In genomic region chr6:43862925-43863324, GRCh38 we compare ENCODE assay signal across 19 cellular contexts.
"Had no signal": no experiment of that assay in that cellular context is flagged by ENCODE, and none has a peak within 500 bp of the region (broad histone marks: within the 10 kb centered on the region; RNA-seq: fewer than 3 reads in every experiment).

No MANE protein-coding gene starts in this region.

- H3K4me3 ChIP-seq: dorsolateral prefrontal cortex, esophagus muscularis mucosa, gastrocnemius medialis, heart right ventricle, ovary, right atrium auricular region, tibial artery, upper lobe of left lung, uterus had no signal

- H3K4me1 ChIP-seq: esophagus muscularis mucosa, gastrocnemius medialis, heart right ventricle, right atrium auricular region, tibial artery, upper lobe of left lung had no signal

- H3K27me3 ChIP-seq: gastrocnemius medialis, ovary, right atrium auricular region, upper lobe of left lung, uterus had no signal

- H3K9me3 ChIP-seq: esophagus muscularis mucosa, gastrocnemius medialis, heart right ventricle, ovary, right atrium auricular region, tibial artery, upper lobe of left lung, uterus had no signal

- DNase-seq: cortex of kidney; effector memory CD4-positive, alpha-beta T cell; gastrocnemius medialis; heart right ventricle; hypothalamus; kidney glomerular epithelial cell; natural killer cell; ovary; small intestine; stimulated activated CD4-positive, alpha-beta T cell treated with anti-CD3 and anti-CD28 coated beads, Interleukin-12 subunit alpha, Interleukin-12 subunit beta, amount 100 ng/mL, for 4 hours; stimulated activated naive CD4-positive, alpha-beta T cell treated with Interleukin-2 at 50 U/mL for 16 hours; tibial artery; upper lobe of left lung; uterus had no signal

- ATAC-seq: gastrocnemius medialis, heart right ventricle, left lobe of liver, natural killer cell had no signal

- H3K27ac ChIP-seq: dorsolateral prefrontal cortex, epithelial cell of prostate, esophagus muscularis mucosa, gastrocnemius medialis, heart right ventricle, ovary, right atrium auricular region, tibial artery, upper lobe of left lung, uterus had no signal

- H3K36me3 ChIP-seq: esophagus muscularis mucosa, gastrocnemius medialis, heart right ventricle, ovary, right atrium auricular region, tibial artery, upper lobe of left lung, uterus had no signal
